Comparison of ENCODE assay signal across 1 cellular context in the genomic region with DNA sequence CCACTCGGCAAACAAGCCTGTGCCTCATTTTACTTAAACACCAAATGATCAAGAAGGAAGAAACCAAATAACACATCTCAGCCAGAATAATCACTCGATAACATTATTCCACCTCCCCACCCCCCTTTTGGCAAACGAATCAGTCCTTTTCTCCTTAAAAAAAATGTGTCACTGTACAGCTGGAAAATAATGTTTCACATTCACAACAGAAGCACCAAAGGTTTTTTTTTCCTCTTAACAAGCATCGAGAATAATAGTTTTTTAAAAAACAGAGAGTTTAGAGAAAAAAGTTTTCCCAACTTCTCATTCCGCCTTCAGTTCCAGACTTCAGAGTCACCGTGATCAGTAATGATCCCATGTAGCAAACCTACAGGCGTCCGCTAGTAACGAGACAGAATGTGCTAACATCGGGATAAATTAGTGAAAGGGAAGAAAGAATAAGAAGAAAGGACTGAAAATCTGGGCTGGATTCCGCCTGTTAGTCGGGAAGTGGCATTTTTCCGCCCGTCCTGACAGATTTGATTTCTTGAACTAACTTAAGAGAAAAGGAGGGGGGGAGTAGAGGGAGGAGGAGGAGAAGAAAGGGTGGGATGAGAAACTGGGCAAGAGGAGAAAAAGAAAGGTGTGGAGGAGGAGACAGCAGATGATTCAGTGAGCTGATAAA.
TF ChIP-seq lines count a peak whose summit lies in the region.

Gene ZNF608 (minus strand): TSS at position 388 of the 664 bp plus-strand sequence. CDS start 1,650 bp downstream, outside the sequence.

TF ChIP-seq in HEK293, 187 proteins besides CTCF, POLR2A, EP300 and RAD21 (continued from another document):
- TF ChIP-seq ZNF362 (tag by site-specific recombination; IDR thresholded peaks at IDR 0.05) (peak; percentile 92), PRDM10 (tag by site-specific recombination; IDR thresholded peaks at IDR 0.05) (peak; percentile 89), YY1 (tag by site-specific recombination; IDR thresholded peaks at IDR 0.05) (no peak), ZBTB20 (tag by site-specific recombination; IDR thresholded peaks at IDR 0.05) (no peak), TCF7L2 (IDR thresholded peaks at IDR 0.05; ENCODE audit: borderline replicate concordance, low read depth, low read length) (peak; percentile 26; the same call in 1 of the 2 replicates), ZSCAN4 (tag by site-specific recombination; IDR thresholded peaks at IDR 0.05) (peak; percentile 26; the same call in 1 of the 2 replicates), ZNF121 (tag by site-specific recombination; IDR thresholded peaks at IDR 0.05) (no peak), ZFHX2 (tag by site-specific recombination; conservative IDR thresholded peaks at IDR 0.05) (peak; percentile 70), ZNF2 (tag by site-specific recombination; IDR thresholded peaks at IDR 0.05) (peak; percentile 75; the same call in 1 of the 2 replicates), ZNF76 (tag by site-specific recombination; IDR thresholded peaks at IDR 0.05; ENCODE audit: borderline replicate concordance, low read depth) (peak; percentile 18; the same call in 1 of the 2 replicates), ZNF211 (tag by site-specific recombination; IDR thresholded peaks at IDR 0.05; ENCODE audit: low read depth) (no peak), BCL11B (tag by site-specific recombination; IDR thresholded peaks at IDR 0.05; ENCODE audit: low read depth) (no peak), ZSCAN30 (tag by site-specific recombination; IDR thresholded peaks at IDR 0.05) (peak; percentile 40; the same call in 1 of the 2 replicates)
- TF ChIP-seq, protein P1, sequence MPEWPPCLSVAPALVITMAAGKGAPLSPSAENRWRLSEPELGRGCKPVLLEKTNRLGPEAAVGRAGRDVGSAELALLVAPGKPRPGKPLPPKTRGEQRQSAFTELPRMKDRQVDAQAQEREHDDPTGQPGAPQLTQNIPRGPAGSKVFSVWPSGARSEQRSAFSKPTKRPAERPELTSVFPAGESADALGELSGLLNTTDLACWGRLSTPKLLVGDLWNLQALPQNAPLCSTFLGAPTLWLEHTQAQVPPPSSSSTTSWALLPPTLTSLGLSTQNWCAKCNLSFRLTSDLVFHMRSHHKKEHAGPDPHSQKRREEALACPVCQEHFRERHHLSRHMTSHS (tag by site-specific recombination; IDR thresholded peaks at IDR 0.05) = no peak
